ENCODE assay signal across 18 cellular contexts in the genomic region with DNA sequence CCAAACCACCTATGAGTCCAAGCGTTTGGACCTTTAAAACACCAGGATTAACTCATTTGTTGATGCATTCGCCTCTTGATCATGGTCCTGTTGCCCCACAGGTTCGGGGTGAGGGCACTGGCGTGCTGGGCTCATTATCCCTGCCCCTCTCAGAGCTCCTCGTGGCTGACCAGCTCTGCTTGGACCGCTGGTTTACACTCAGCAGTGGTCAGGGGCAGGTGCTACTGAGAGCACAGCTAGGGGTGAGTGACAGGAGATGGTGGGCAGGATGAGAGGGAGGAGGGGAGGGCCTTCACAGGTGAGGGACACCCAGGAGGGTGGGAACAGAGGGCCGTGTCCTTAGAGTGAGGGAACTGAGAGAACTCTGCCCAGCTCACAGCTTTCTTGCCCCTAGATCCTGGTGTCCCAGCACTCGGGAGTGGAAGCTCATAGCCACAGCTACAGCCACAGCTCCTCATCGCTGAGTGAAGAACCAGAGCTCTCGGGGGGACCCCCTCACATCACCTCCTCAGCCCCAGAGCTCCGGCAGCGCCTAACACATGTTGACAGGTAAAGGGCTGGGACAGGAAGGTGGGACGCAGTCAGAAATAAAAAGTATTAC. TPM values are rescaled to one million over a fixed set of nuclear protein-coding genes. Genes with fewer than 3 reads are reported as not detected.
DNase-seq lines count a peak whose midpoint lies in the region; ATAC-seq and TF ChIP-seq lines count a peak whose summit lies in the region.
"Had no signal": no experiment of that assay in that cellular context is flagged by ENCODE, and none has a peak within 500 bp of the region (broad histone marks: within the 10 kb centered on the region; RNA-seq: fewer than 3 reads in every experiment).

No MANE protein-coding gene starts in this region.

- H3K4me3 ChIP-seq in HL-60 (replicated peaks; ENCODE audit: insufficient read depth, low read length) (no peak overlapping the region), gastrocnemius medialis (no peak overlapping the region), mesenchymal stem cell (ENCODE audit: insufficient read depth in 1 of 2, low read depth in 1 of 2, low read length in 2 of 2) (no peak overlapping the region)
- H3K4me3 ChIP-seq: cardiac muscle cell, ovary had no signal

- in situ Hi-C loops in gastrocnemius medialis (cut with MboI; ENCODE audit: low sequenced_read_pairs in 4 of 4): no loop called here

- no peak overlapping the region for H3K14ac ChIP-seq in mesenchymal stem cell (ENCODE audit: low read length in 2 of 2)

- H2BK120ac ChIP-seq in mesenchymal stem cell (ENCODE audit: low read depth, low read length): no peak overlapping the region

- no peak overlapping the region for H2BK12ac ChIP-seq in mesenchymal stem cell (ENCODE audit: low read length in 2 of 2)

- no peak for DNase-seq in activated naive CD4-positive, alpha-beta T cell treated with anti-CD3 and anti-CD28 coated beads for 36 hours
- no peak for DNase-seq in activated naive CD4-positive, alpha-beta T cell treated with Interleukin-2 at 50 U/mL for 16 hours
- DNase-seq in HL-60 (ENCODE audit: low read depth in 1 of 2, low spot score in 1 of 2) (no peak), chondrocyte (ENCODE audit: low spot score) (peak; percentile 52), gastrocnemius medialis (no peak), KG1 (lab: John Stamatoyannopoulos, UW) (no peak), mesenchymal stem cell (no peak)
- DNase-seq: activated CD4-positive, alpha-beta T cell treated with anti-CD3 and anti-CD28 coated beads, Interleukin-2, amount 10 ng/mL, durations not matched to agents 7 days and 5 days; DND-41; effector CD4-positive, alpha-beta T cell; H9; head of caudate nucleus; NCI-H2107; NCI-H526; ovary; stimulated activated CD4-positive, alpha-beta T cell treated with anti-CD3 and anti-CD28 coated beads, Interleukin-2, amount 100 ng/mL, for 48 hours had no signal

- H3K27ac ChIP-seq in HL-60 (replicated peaks) (peak overlapping the region; percentile 35), gastrocnemius medialis (peak overlapping the region; percentile 65 to 82 (median 77)), mesenchymal stem cell (ENCODE audit: low read length, poor library complexity, severe bottlenecking) (no peak overlapping the region)
- H3K27ac ChIP-seq: cardiac muscle cell, ovary had no signal

- H3K9me3 Mint-ChIP-seq in activated naive CD4-positive, alpha-beta T cell treated with anti-CD3 and anti-CD28 coated beads for 36 hours: no peaks in the 10 kb centered on the region
- H3K9me3 Mint-ChIP-seq in chondrocyte (ENCODE audit: low read depth): no peaks in the 10 kb centered on the region
- H3K9me3 Mint-ChIP-seq: H9 had no signal

- CTCF ChIA-PET in activated naive CD4-positive, alpha-beta T cell treated with anti-CD3 and anti-CD28 coated beads for 36 hours (lab: Charles Lee): interaction anchor here (0.5 to 1.8 kb wide), 3 partner anchors 15 to 203 kb away, joined by 3 to 8 read pairs (median 3); partner anchors contain the start of gene SMARCC2

- H2AFZ ChIP-seq in mesenchymal stem cell (ENCODE audit: low read depth, low read length): no peak overlapping the region

- H3K4me1 ChIP-seq in gastrocnemius medialis (peaks cover 0 to 11% of the 10 kb centered on the region in 2 donors), mesenchymal stem cell (ENCODE audit: control insufficient read depth, insufficient read depth, low read depth, low read length) (no peaks in the 10 kb centered on the region)

- no peaks in the 10 kb centered on the region for H3K27me3 ChIP-seq in HL-60 (ENCODE audit: insufficient read depth, poor library complexity, severe bottlenecking)
- no peaks in the 10 kb centered on the region for H3K27me3 ChIP-seq in gastrocnemius medialis
- H3K27me3 ChIP-seq in mesenchymal stem cell (ENCODE audit: control insufficient read depth in 1 of 2, insufficient read depth in 1 of 2, low read length in 2 of 2): no peaks in the 10 kb centered on the region
- H3K27me3 ChIP-seq: cardiac muscle cell, ovary had no signal

- H3K36me3 ChIP-seq in gastrocnemius medialis (peaks cover 0 to 75% of the 10 kb centered on the region in 2 donors), mesenchymal stem cell (ENCODE audit: control insufficient read depth in 1 of 2, insufficient read depth in 2 of 2, low read depth in 1 of 2, low read length in 2 of 2) (peaks cover 62 to 77% of the 10 kb centered on the region in 2 experiments)
- H3K36me3 ChIP-seq: ovary had no signal

- H3K4ac ChIP-seq in mesenchymal stem cell (ENCODE audit: low read depth in 1 of 2, low read length in 2 of 2): no peak overlapping the region

- no peak overlapping the region for H3K9ac ChIP-seq in mesenchymal stem cell (ENCODE audit: low read length)

- no peak overlapping the region for H3K23ac ChIP-seq in mesenchymal stem cell (ENCODE audit: low read length in 2 of 2)

- peaks cover 10% of the 10 kb centered on the region for H3K79me1 ChIP-seq in mesenchymal stem cell (replicated peaks; ENCODE audit: low read length, poor library complexity, severe bottlenecking)

- no peak overlapping the region for H2BK15ac ChIP-seq in mesenchymal stem cell (ENCODE audit: low read depth, poor library complexity, severe bottlenecking)

- no peak overlapping the region for H2AK5ac ChIP-seq in mesenchymal stem cell (ENCODE audit: low read length, severe bottlenecking)

- H2BK5ac ChIP-seq in mesenchymal stem cell (ENCODE audit: low read depth, low read length, poor library complexity, severe bottlenecking): no peak overlapping the region

- no peak overlapping the region for H4K91ac ChIP-seq in mesenchymal stem cell (ENCODE audit: low read length)

- peak overlapping the region; percentile 72 for H3K27ac Mint-ChIP-seq in activated naive CD4-positive, alpha-beta T cell treated with anti-CD3 and anti-CD28 coated beads for 36 hours
- no peak overlapping the region for H3K27ac Mint-ChIP-seq in chondrocyte (ENCODE audit: unreplicated experiment)

- TF ChIP-seq CTCF in HL-60 (IDR thresholded peaks at IDR 0.05; ENCODE audit: insufficient read depth, low read length) (no peak), chondrocyte (IDR thresholded peaks at IDR 0.05) (no peak), gastrocnemius medialis (IDR thresholded peaks at IDR 0.05 in 4 of 5, conservative IDR thresholded peaks at IDR 0.05 in 1 of 5) (no peak)

- H4K8ac ChIP-seq in mesenchymal stem cell (ENCODE audit: low read length): no peak overlapping the region

- intact Hi-C loops in activated naive CD4-positive, alpha-beta T cell treated with anti-CD3 and anti-CD28 coated beads for 36 hours (cut with micrococcal nuclease): no loop called here
- intact Hi-C loops in gastrocnemius medialis (cut with DNase I; ENCODE audit: low total_unique reads): no loop called here

- H3K4me1 Mint-ChIP-seq in activated naive CD4-positive, alpha-beta T cell treated with anti-CD3 and anti-CD28 coated beads for 36 hours (ENCODE audit: low read depth): peaks cover 41% of the 10 kb centered on the region
- peaks cover 11% of the 10 kb centered on the region for H3K4me1 Mint-ChIP-seq in chondrocyte (ENCODE audit: low read depth)
- H3K4me1 Mint-ChIP-seq: H9 had no signal

- no peak overlapping the region for H3K18ac ChIP-seq in mesenchymal stem cell (ENCODE audit: low read depth in 1 of 2, low read length in 2 of 2)

- peaks cover 56% of the 10 kb centered on the region for H3K36me3 Mint-ChIP-seq in activated naive CD4-positive, alpha-beta T cell treated with anti-CD3 and anti-CD28 coated beads for 36 hours (ENCODE audit: low read depth)
- peaks cover 50% of the 10 kb centered on the region for H3K36me3 Mint-ChIP-seq in chondrocyte (ENCODE audit: low read depth)

- H3K4me2 ChIP-seq in mesenchymal stem cell (ENCODE audit: low read length, poor library complexity, severe bottlenecking): no peak overlapping the region

- ATAC-seq in gastrocnemius medialis (no peak), SK-N-SH treated with all-trans-retinoic acid at 6 μM for 48 hours (no peak)

- no peak overlapping the region for H3K4me3 Mint-ChIP-seq in activated naive CD4-positive, alpha-beta T cell treated with anti-CD3 and anti-CD28 coated beads for 36 hours
- H3K4me3 Mint-ChIP-seq in chondrocyte (ENCODE audit: unreplicated experiment): no peak overlapping the region
- H3K4me3 Mint-ChIP-seq: activated CD4-positive, alpha-beta T cell treated with anti-CD3 and anti-CD28 coated beads, Interleukin-2, amount 10 ng/mL, durations not matched to agents 7 days and 5 days; H9 had no signal

- H3K9me3 ChIP-seq in gastrocnemius medialis: no peaks in the 10 kb centered on the region
- no peaks in the 10 kb centered on the region for H3K9me3 ChIP-seq in mesenchymal stem cell (ENCODE audit: control insufficient read depth, low read length)
- H3K9me3 ChIP-seq: ovary had no signal

- 97% methylated on average over 12 of the region's 13 CpGs for WGBS in mesenchymal stem cell

- H3K27me3 Mint-ChIP-seq in activated naive CD4-positive, alpha-beta T cell treated with anti-CD3 and anti-CD28 coated beads for 36 hours (ENCODE audit: low read depth): no peaks in the 10 kb centered on the region
- H3K27me3 Mint-ChIP-seq in chondrocyte (ENCODE audit: low read depth): no peaks in the 10 kb centered on the region
- H3K27me3 Mint-ChIP-seq: activated CD4-positive, alpha-beta T cell treated with anti-CD3 and anti-CD28 coated beads, Interleukin-2, amount 10 ng/mL, durations not matched to agents 7 days and 5 days had no signal

- no peak for TF ChIP-seq POLR2A in gastrocnemius medialis (IDR thresholded peaks at IDR 0.05)

RNA-seq across cellular contexts. Expression of gene MYL6B, which starts 10.1 kb away (rescaled TPM):
- 10 to 100 TPM; 49.2 to 57.5 TPM for total RNA-seq in activated naive CD4-positive, alpha-beta T cell treated with anti-CD3 and anti-CD28 coated beads for 36 hours
- total RNA-seq in chondrocyte (70.5 to 79.7 TPM (median 75.2 TPM) in 3 replicates), gastrocnemius medialis (100 to 1,000 TPM; 159 to 334 (median 198) TPM)
- 106 TPM for polyA plus RNA-seq in mesenchymal stem cell (2013, experiment 1 of 2)
- 106 TPM for polyA plus RNA-seq in mesenchymal stem cell (2013, experiment 2 of 2)

RNA-seq across cellular contexts. Expression of gene ESYT1, which starts 14.2 kb away (rescaled TPM):
- 10 to 100 TPM; 87.4 to 88.9 TPM for total RNA-seq in activated naive CD4-positive, alpha-beta T cell treated with anti-CD3 and anti-CD28 coated beads for 36 hours
- total RNA-seq in chondrocyte (127 to 155 TPM (median 144 TPM) in 3 replicates), gastrocnemius medialis (10 to 100 TPM; 45.9 to 77.7 (median 62.1) TPM)
- 63.4 TPM for polyA plus RNA-seq in mesenchymal stem cell (2013, experiment 1 of 2)
- polyA plus RNA-seq in mesenchymal stem cell (2013, experiment 2 of 2): 57.8 TPM

RNA-seq across cellular contexts. Expression of gene MYL6, which starts 15.9 kb away (rescaled TPM):
- total RNA-seq in activated naive CD4-positive, alpha-beta T cell treated with anti-CD3 and anti-CD28 coated beads for 36 hours: 100 to 1,000 TPM; 841 to 868 TPM
- total RNA-seq in chondrocyte (1,367 to 2,282 TPM (median 2,236 TPM) in 3 replicates), gastrocnemius medialis (100 to 1,000 TPM; 159 to 324 (median 202) TPM)
- polyA plus RNA-seq in mesenchymal stem cell (2013, experiment 1 of 2): 2,486 TPM
- 2,523 TPM for polyA plus RNA-seq in mesenchymal stem cell (2013, experiment 2 of 2)

RNA-seq across cellular contexts. Expression of gene ZC3H10, which starts 24.2 kb away (rescaled TPM):
- total RNA-seq in activated naive CD4-positive, alpha-beta T cell treated with anti-CD3 and anti-CD28 coated beads for 36 hours: 1 to 10 TPM; 6.4 to 6.6 TPM
- total RNA-seq in chondrocyte: 5.0 to 11.2 TPM (median 8.0 TPM) in 3 replicates
- 1 to 10 TPM; 3.1 to 9.1 (median 3.7) TPM for total RNA-seq in gastrocnemius medialis
- 2.5 TPM for polyA plus RNA-seq in mesenchymal stem cell (2013, experiment 1 of 2)
- 2.4 TPM for polyA plus RNA-seq in mesenchymal stem cell (2013, experiment 2 of 2)

RNA-seq across cellular contexts. Expression of gene RPL41, which starts 25.9 kb away (rescaled TPM):
- total RNA-seq in activated naive CD4-positive, alpha-beta T cell treated with anti-CD3 and anti-CD28 coated beads for 36 hours: 1,000 to 10,000 TPM; 5,971 to 6,299 TPM
- total RNA-seq in chondrocyte (2,552 to 3,030 TPM (median 2,631 TPM) in 3 replicates), gastrocnemius medialis (1,000 to 10,000 TPM; 1,323 to 2,217 (median 1,977) TPM)
- 10,850 TPM for polyA plus RNA-seq in mesenchymal stem cell (2013, experiment 1 of 2)
- polyA plus RNA-seq in mesenchymal stem cell (2013, experiment 2 of 2): 10,960 TPM
